In genomic region chr19:21698215-21698614, GRCh38 we compare ENCODE assay signal across 8 cellular contexts.
A peak's percentile ranks its signal among the peaks of the same experiment; 100 is the strongest.
DNase-seq lines count a peak whose midpoint lies in the region; ATAC-seq and TF ChIP-seq lines count a peak whose summit lies in the region.
"Had no signal": no experiment of that assay in that cellular context is flagged by ENCODE, and none has a peak within 500 bp of the region (broad histone marks: within the 10 kb centered on the region; RNA-seq: fewer than 3 reads in every experiment).

No MANE protein-coding gene starts in this region.

- H3K36me3 Mint-ChIP-seq in activated CD4-positive, alpha-beta memory T cell treated with anti-CD3 and anti-CD28 coated beads, Interleukin-2, amount 10 ng/mL, durations not matched to agents 7 days and 5 days (ENCODE audit: low read depth) = no peaks in the 10 kb centered on the region
- H3K36me3 Mint-ChIP-seq: T-cell had no signal

- no peaks in the 10 kb centered on the region for H3K9me2 ChIP-seq in GM23248 (ENCODE audit: insufficient read depth)

- no peaks in the 10 kb centered on the region for H4K20me1 ChIP-seq in GM23248 (ENCODE audit: insufficient read depth)
- no peaks in the 10 kb centered on the region for H4K20me1 ChIP-seq in fibroblast of lung (ENCODE audit: control insufficient read depth, extremely low read depth, insufficient read depth, low read length)

- H3K27me3 ChIP-seq in GM23248 (replicated peaks; ENCODE audit: insufficient read depth) (no peaks in the 10 kb centered on the region), fibroblast of lung (ENCODE audit: control insufficient read depth, insufficient read depth, low read length) (no peaks in the 10 kb centered on the region), prostate gland (replicated peaks; ENCODE audit: insufficient read depth) (no peaks in the 10 kb centered on the region)

- intact Hi-C loops in prostate gland (cut with DNase I) = loop anchor here (5.0 kb wide), 2 partner anchors 216 to 496 kb away; no protein-coding TSS in a partner anchor

- no peaks in the 10 kb centered on the region for H3K4me1 ChIP-seq in GM23248 (ENCODE audit: insufficient read depth)
- no peaks in the 10 kb centered on the region for H3K4me1 ChIP-seq in fibroblast of lung (ENCODE audit: control insufficient read depth, extremely low read depth, insufficient read depth, low read length)
- H3K4me1 ChIP-seq in prostate gland (replicated peaks) = no peaks in the 10 kb centered on the region

- CTCF ChIA-PET in activated CD4-positive, alpha-beta memory T cell treated with anti-CD3 and anti-CD28 coated beads, Interleukin-2, amount 10 ng/mL, durations not matched to agents 7 days and 5 days (lab: Charles Lee) = no interaction called here

- H3K9me3 ChIP-seq in GM23248 (ENCODE audit: low read depth) = no peaks in the 10 kb centered on the region
- no peaks in the 10 kb centered on the region for H3K9me3 ChIP-seq in fibroblast of lung (ENCODE audit: control insufficient read depth, insufficient read depth, low read depth, low read length)
- no peaks in the 10 kb centered on the region for H3K9me3 ChIP-seq in prostate gland

- H3K4me3 Mint-ChIP-seq in activated CD4-positive, alpha-beta memory T cell treated with anti-CD3 and anti-CD28 coated beads, Interleukin-2, amount 10 ng/mL, durations not matched to agents 7 days and 5 days = no peak overlapping the region
- H3K4me3 Mint-ChIP-seq: T-cell had no signal

- no peaks in the 10 kb centered on the region for H3K9me3 Mint-ChIP-seq in activated CD4-positive, alpha-beta memory T cell treated with anti-CD3 and anti-CD28 coated beads, Interleukin-2, amount 10 ng/mL, durations not matched to agents 7 days and 5 days
- H3K9me3 Mint-ChIP-seq: T-cell had no signal

- H3K4me2 ChIP-seq in GM23248 (ENCODE audit: unreplicated experiment) = no peak overlapping the region
- H3K4me2 ChIP-seq in fibroblast of lung (ENCODE audit: extremely low read depth, insufficient read depth, low read length) = no peak overlapping the region

- POLR2A ChIA-PET in activated CD4-positive, alpha-beta memory T cell treated with anti-CD3 and anti-CD28 coated beads, Interleukin-2, amount 10 ng/mL, durations not matched to agents 7 days and 5 days (lab: Charles Lee) = no interaction called here

- H2AFZ ChIP-seq in GM23248 = no peak overlapping the region
- no peak overlapping the region for H2AFZ ChIP-seq in fibroblast of lung (ENCODE audit: low read length)

- no peak overlapping the region for H3K9ac ChIP-seq in GM23248
- no peak overlapping the region for H3K9ac ChIP-seq in fibroblast of lung (ENCODE audit: insufficient read depth, low read length)

- ATAC-seq in HG02588 (IDR thresholded peaks at IDR 0.05; ENCODE audit: unreplicated experiment) = no peak

- no peaks in the 10 kb centered on the region for H3F3A ChIP-seq in GM23248 (ENCODE audit: insufficient read depth)

- peak; percentile 34 for DNase-seq in GM23248
- peak; percentile 91 for DNase-seq in OCI-M1 (lab: John Stamatoyannopoulos, UW)
- peak; percentile 3 to 24 for DNase-seq in fibroblast of lung (ENCODE audit: low read depth in 2 of 2)
- no peak for DNase-seq in prostate gland (ENCODE audit: low spot score)
- DNase-seq in activated CD4-positive, alpha-beta memory T cell treated with anti-CD3 and anti-CD28 coated beads, Interleukin-2, amount 10 ng/mL, durations not matched to agents 7 days and 5 days = no peak
- no peak for DNase-seq in COLO668 (lab: John Stamatoyannopoulos, UW; ENCODE audit: unreplicated experiment)
- DNase-seq: T-cell had no signal

- H3K79me2 ChIP-seq in GM23248 (ENCODE audit: insufficient read depth) = no peaks in the 10 kb centered on the region
- no peaks in the 10 kb centered on the region for H3K79me2 ChIP-seq in fibroblast of lung (ENCODE audit: control insufficient read depth, insufficient read depth, low read length)

- H3K4me3 ChIP-seq in GM23248 (no peak overlapping the region), fibroblast of lung (replicated peaks in 1 of 4; ENCODE audit: control extremely low read depth in 1 of 4, insufficient read depth in 1 of 4, low read depth in 3 of 4, low read length in 4 of 4) (no peak overlapping the region), prostate gland (no peak overlapping the region)

- WGBS in GM23248 (ENCODE audit: low coverage in 1 of 2, low lambda C conversion rate in 2 of 2, missing lambda C conversion rate in 2 of 2), 2 experiments = 1 to 3% methylated on average over 4 of the region's 4 CpGs
- 26% methylated on average over 4 of the region's 4 CpGs for WGBS in prostate gland

- TF ChIP-seq CTCF in fibroblast of lung (conservative IDR thresholded peaks at IDR 0.05 in 1 of 2, IDR thresholded peaks at IDR 0.05 in 1 of 2; ENCODE audit: low read depth in 1 of 2, low read length in 2 of 2) (peak; percentile 2 to 45), prostate gland (IDR thresholded peaks at IDR 0.05) (peak; percentile 17 to 70 (median 52))

- no peak for TF ChIP-seq POLR2A in prostate gland (IDR thresholded peaks at IDR 0.05)

- no peak overlapping the region for H3K27ac ChIP-seq in GM23248
- H3K27ac ChIP-seq in fibroblast of lung (ENCODE audit: insufficient read depth, low read length) = no peak overlapping the region
- H3K27ac ChIP-seq in prostate gland = no peak overlapping the region

- no peak overlapping the region for H3K27ac Mint-ChIP-seq in activated CD4-positive, alpha-beta memory T cell treated with anti-CD3 and anti-CD28 coated beads, Interleukin-2, amount 10 ng/mL, durations not matched to agents 7 days and 5 days
- H3K27ac Mint-ChIP-seq: T-cell had no signal

- H3K27me3 Mint-ChIP-seq in activated CD4-positive, alpha-beta memory T cell treated with anti-CD3 and anti-CD28 coated beads, Interleukin-2, amount 10 ng/mL, durations not matched to agents 7 days and 5 days = no peaks in the 10 kb centered on the region
- H3K27me3 Mint-ChIP-seq: T-cell had no signal

- in situ Hi-C loops in GM23248 (cut with MboI) = no loop called here

- H3K4me1 Mint-ChIP-seq in activated CD4-positive, alpha-beta memory T cell treated with anti-CD3 and anti-CD28 coated beads, Interleukin-2, amount 10 ng/mL, durations not matched to agents 7 days and 5 days = no peaks in the 10 kb centered on the region
- H3K4me1 Mint-ChIP-seq: T-cell had no signal

- H3K36me3 ChIP-seq in GM23248 (ENCODE audit: low read depth) (no peaks in the 10 kb centered on the region), fibroblast of lung (ENCODE audit: control insufficient read depth, insufficient read depth, low read length) (no peaks in the 10 kb centered on the region), prostate gland (no peaks in the 10 kb centered on the region)

Comparison
In these comparisons a context has a peak if more than half of its experiments do, and no peak if none do; other contexts are left out.
1. DNase-seq: peak in GM23248 (single experiment), OCI-M1 (single experiment) and fibroblast of lung (2 of 2); none in prostate gland (single experiment), activated CD4-positive, alpha-beta memory T cell treated with anti-CD3 and anti-CD28 coated beads, Interleukin-2, amount 10 ng/mL, durations not matched to agents 7 days and 5 days (single experiment) and COLO668 (single experiment).